In genomic region chr17:5399767-5400166, GRCh38 we compare ENCODE assay signal across 1 cellular context.
A peak's percentile ranks its signal among the peaks of the same experiment; 100 is the strongest.
TF ChIP-seq lines count a peak whose summit lies in the region.

No MANE protein-coding gene starts in this region.

TF ChIP-seq in IMR-90, 13 proteins besides CTCF, POLR2A, EP300 and RAD21:
- 0 out of 2 replicates have a peak, but pooled peaks have one; percentile 15 for TF ChIP-seq MAFK (IDR thresholded peaks at IDR 0.05; ENCODE audit: low read depth, low read length)
- no peak for TF ChIP-seq USF2 (IDR thresholded peaks at IDR 0.05; ENCODE audit: low read depth, low read length)
